23 cellular contexts compared by ENCODE assay signal in the genomic region with DNA sequence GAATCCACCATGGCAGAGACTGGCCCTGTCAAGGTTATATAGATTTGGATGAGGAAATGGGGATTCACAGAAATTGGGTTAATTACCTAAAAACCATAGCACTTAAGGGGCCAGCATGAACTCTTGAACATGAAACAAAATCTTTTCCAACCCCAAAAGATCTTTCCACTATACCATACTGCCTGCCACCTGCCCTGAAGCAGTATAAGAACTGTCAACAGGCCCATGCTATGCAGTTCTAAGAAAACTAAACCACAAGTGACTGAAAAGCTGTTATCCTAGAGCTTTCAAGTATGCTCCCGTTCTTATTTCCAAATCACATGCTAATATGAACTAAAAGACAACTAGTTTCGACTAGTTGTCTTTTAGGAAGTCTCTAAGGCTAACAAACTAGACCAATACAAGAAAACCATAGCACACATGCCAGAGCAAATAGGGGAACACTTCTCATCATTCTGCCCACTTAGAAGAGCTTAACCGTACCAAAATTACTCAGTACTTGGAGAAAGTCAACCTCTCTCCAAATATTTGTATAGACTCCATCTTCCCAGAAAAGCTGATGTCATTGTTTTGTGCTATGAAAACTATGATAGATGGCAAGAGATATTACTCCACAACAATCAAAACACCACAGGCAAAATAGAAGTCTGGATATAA. TPM values are rescaled to one million over a fixed set of nuclear protein-coding genes. Genes with fewer than 3 reads are reported as not detected.
DNase-seq lines count a peak whose midpoint lies in the region; ATAC-seq, FAIRE-seq and TF ChIP-seq lines count a peak whose summit lies in the region.
"Had no signal": no experiment of that assay in that cellular context is flagged by ENCODE, and none has a peak within 500 bp of the region (broad histone marks: within the 10 kb centered on the region; RNA-seq: fewer than 3 reads in every experiment).

No MANE protein-coding gene starts in this region.

- POLR2A ChIA-PET in activated CD4-positive, alpha-beta T cell treated with anti-CD3 and anti-CD28 coated beads, Interleukin-2, amount 10 ng/mL, durations not matched to agents 7 days and 5 days (lab: Charles Lee): no interaction called here

- no peak overlapping the region for H3K4me3 ChIP-seq in ovary
- H3K4me3 ChIP-seq: A549; BLaER1 treated with 17β-estradiol and CSF1 and Interleukin-3, amounts not matched to agents 10 nM and 100 nM; esophagus muscularis mucosa; neural progenitor cell; psoas muscle; skin epidermis had no signal

- no peaks in the 10 kb centered on the region for H3K9me3 Mint-ChIP-seq in activated CD4-positive, alpha-beta T cell treated with anti-CD3 and anti-CD28 coated beads, Interleukin-2, amount 10 ng/mL, durations not matched to agents 7 days and 5 days
- no peaks in the 10 kb centered on the region for H3K9me3 Mint-ChIP-seq in activated naive CD8-positive, alpha-beta T cell (ENCODE audit: low read depth)
- H3K9me3 Mint-ChIP-seq: neural progenitor cell had no signal

- no peak overlapping the region for H3K27ac ChIP-seq in ovary
- H3K27ac ChIP-seq: A549; BLaER1 treated with 17β-estradiol and CSF1 and Interleukin-3, amounts not matched to agents 10 nM and 100 nM; esophagus muscularis mucosa; neural progenitor cell; psoas muscle; skin epidermis had no signal

- no peaks in the 10 kb centered on the region for H3K36me3 ChIP-seq in ovary

- H3K36me3 Mint-ChIP-seq in activated CD4-positive, alpha-beta T cell treated with anti-CD3 and anti-CD28 coated beads, Interleukin-2, amount 10 ng/mL, durations not matched to agents 7 days and 5 days (ENCODE audit: low read depth): peaks cover 52% of the 10 kb centered on the region
- H3K36me3 Mint-ChIP-seq in activated naive CD8-positive, alpha-beta T cell: peaks cover 34% of the 10 kb centered on the region

- no peaks in the 10 kb centered on the region for H3K9me3 ChIP-seq in ovary
- H3K9me3 ChIP-seq: A549; BLaER1 treated with 17β-estradiol and CSF1 and Interleukin-3, amounts not matched to agents 10 nM and 100 nM; esophagus muscularis mucosa; psoas muscle had no signal

- no peaks in the 10 kb centered on the region for H3K27me3 ChIP-seq in ovary
- H3K27me3 ChIP-seq: BLaER1 treated with 17β-estradiol and CSF1 and Interleukin-3, amounts not matched to agents 10 nM and 100 nM; esophagus muscularis mucosa; neural progenitor cell had no signal

- no peak for FAIRE-seq in GM12891 (lab: Jason Lieb, UNC)
- FAIRE-seq: A549, RCC 7860 had no signal

- no peak overlapping the region for H3K4me3 Mint-ChIP-seq in activated CD4-positive, alpha-beta T cell treated with anti-CD3 and anti-CD28 coated beads, Interleukin-2, amount 10 ng/mL, durations not matched to agents 7 days and 5 days
- no peak overlapping the region for H3K4me3 Mint-ChIP-seq in activated naive CD8-positive, alpha-beta T cell
- H3K4me3 Mint-ChIP-seq: neural progenitor cell had no signal

- peaks cover 43% of the 10 kb centered on the region for H3K4me1 Mint-ChIP-seq in activated CD4-positive, alpha-beta T cell treated with anti-CD3 and anti-CD28 coated beads, Interleukin-2, amount 10 ng/mL, durations not matched to agents 7 days and 5 days
- H3K4me1 Mint-ChIP-seq in activated naive CD8-positive, alpha-beta T cell (ENCODE audit: low read depth): peaks cover 39% of the 10 kb centered on the region
- H3K4me1 Mint-ChIP-seq: neural progenitor cell had no signal

- ATAC-seq in stimulated activated naive CD8-positive, alpha-beta T cell treated with anti-CD3 and anti-CD28 coated beads, Interleukin-15, Interleukin-2, amounts not matched to agents 100 U/mL and 50 U/mL, for 24 hours: peak; percentile 85
- ATAC-seq: A549, left lobe of liver, psoas muscle had no signal

- no peak for TF ChIP-seq CTCF in ovary (IDR thresholded peaks at IDR 0.05)

- no peak for TF ChIP-seq EP300 in ovary (IDR thresholded peaks at IDR 0.05)

- peak overlapping the region; percentile 68 for H3K27ac Mint-ChIP-seq in activated CD4-positive, alpha-beta T cell treated with anti-CD3 and anti-CD28 coated beads, Interleukin-2, amount 10 ng/mL, durations not matched to agents 7 days and 5 days
- peak overlapping the region; percentile 77 for H3K27ac Mint-ChIP-seq in activated naive CD8-positive, alpha-beta T cell
- H3K27ac Mint-ChIP-seq: neural progenitor cell had no signal

- TF ChIP-seq POLR2A in ovary (IDR thresholded peaks at IDR 0.05) (no peak), GM12891 (IDR thresholded peaks at IDR 0.05; ENCODE audit: low read depth, low read length) (no peak)

- intact Hi-C loops in ovary (cut with DNase I): no loop called here

- DNase-seq in activated CD4-positive, alpha-beta T cell treated with anti-CD3 and anti-CD28 coated beads, Interleukin-2, amount 10 ng/mL, durations not matched to agents 7 days and 5 days: no peak
- no peak for DNase-seq in activated CD4-positive, alpha-beta T cell treated with anti-CD3 and anti-CD28 coated beads, Interleukin-2, amount 50 U/mL, for 48 hours
- DNase-seq in MV-4-11 (lab: John Stamatoyannopoulos, UW) (peak; percentile 22), AG08395 (ENCODE audit: low spot score) (no peak), ovary (no peak), GM12891 (ENCODE audit: insufficient read length, low spot score) (no peak)
- DNase-seq in stimulated activated naive CD8-positive, alpha-beta T cell treated with anti-CD3 and anti-CD28 coated beads, Interleukin-15, Interleukin-2, amounts not matched to agents 100 U/mL and 50 U/mL, for 24 hours: no peak
- DNase-seq: activated CD4-positive, alpha-beta T cell treated with anti-CD3 and anti-CD28 coated beads for 4 hours; activated effector memory CD4-positive, alpha-beta T cell treated with Interleukin-2 at 50 U/mL for 16 hours; DMS 273 treated with DMSO at 0.1 percent for 48 hours; effector CD8-positive, alpha-beta T cell; HCEC 1CT; NCI-H187; NCI-H226; psoas muscle had no signal

- no peaks in the 10 kb centered on the region for H3K4me1 ChIP-seq in ovary (ENCODE audit: insufficient read depth)
- H3K4me1 ChIP-seq: A549, esophagus muscularis mucosa, neural progenitor cell, psoas muscle had no signal

- CTCF ChIA-PET in activated CD4-positive, alpha-beta T cell treated with anti-CD3 and anti-CD28 coated beads, Interleukin-2, amount 10 ng/mL, durations not matched to agents 7 days and 5 days (lab: Charles Lee): interaction anchor here (1.0 to 1.2 kb wide), 2 partner anchors 20 to 60 kb away, joined by 3 read pairs; no protein-coding TSS in a partner anchor

- H3K27me3 Mint-ChIP-seq in activated CD4-positive, alpha-beta T cell treated with anti-CD3 and anti-CD28 coated beads, Interleukin-2, amount 10 ng/mL, durations not matched to agents 7 days and 5 days: no peaks in the 10 kb centered on the region
- H3K27me3 Mint-ChIP-seq in activated naive CD8-positive, alpha-beta T cell: no peaks in the 10 kb centered on the region

- WGBS in ovary, 3 donors: 93 to 95% (median 94%) methylated on average over 3 of the region's 3 CpGs

TF ChIP-seq in GM12891, 5 proteins besides CTCF, POLR2A, EP300 and RAD21:
- TF ChIP-seq POU2F2 (IDR thresholded peaks at IDR 0.05; ENCODE audit: low read depth, low read length) (no peak), PAX5 (IDR thresholded peaks at IDR 0.05; ENCODE audit: insufficient read depth, low read length, severe bottlenecking) (no peak), POLR2AphosphoS5 (IDR thresholded peaks at IDR 0.05; ENCODE audit: low read depth, low read length) (no peak), TAF1 (IDR thresholded peaks at IDR 0.05; ENCODE audit: low read depth, low read length) (no peak), SPI1 (IDR thresholded peaks at IDR 0.05; ENCODE audit: low read depth, low read length) (no peak)

RNA-seq across cellular contexts. Expression of gene HSPH1, which starts 27.5 kb away (rescaled TPM):
- total RNA-seq in activated CD4-positive, alpha-beta T cell treated with anti-CD3 and anti-CD28 coated beads, Interleukin-2, amount 10 ng/mL, durations not matched to agents 7 days and 5 days: 100 to 1,000 TPM; 122 to 127 TPM
- 10 to 100 TPM; 21.7 to 93.2 (median 55.8) TPM for total RNA-seq in ovary
- polyA plus RNA-seq in ovary: 10 to 100 TPM; 16.0 to 46.6 TPM
- polyA plus RNA-seq in GM12891 (2012; ENCODE audit: low read depth, missing spikeins): 50.7 TPM
